Comparison of ENCODE assay signal across 25 cellular contexts in the genomic region with DNA sequence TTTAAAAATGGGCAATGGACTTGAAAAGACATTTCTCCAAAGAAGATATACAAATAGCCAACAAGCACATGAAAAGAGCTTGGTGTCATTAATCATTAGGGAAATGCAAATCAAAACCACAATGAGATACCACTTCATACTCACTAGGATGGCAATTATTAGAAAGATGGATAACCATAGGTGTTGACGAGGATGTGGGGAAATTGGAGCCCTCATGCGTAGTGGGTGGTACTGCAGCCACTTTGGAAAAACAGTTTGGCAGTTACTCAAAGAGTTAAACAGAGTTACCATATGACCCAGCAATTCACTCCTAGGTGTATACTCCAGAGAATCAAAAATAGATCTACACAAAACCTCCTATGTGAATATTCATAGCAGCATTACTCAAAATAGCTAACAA.
"Had no signal": no experiment of that assay in that cellular context is flagged by ENCODE, and none has a peak within 500 bp of the region (broad histone marks: within the 10 kb centered on the region; RNA-seq: fewer than 3 reads in every experiment).

No MANE protein-coding gene starts in this region.

- H3K79me2 ChIP-seq: parathyroid adenoma had no signal

- H3K4me2 ChIP-seq: neural progenitor cell had no signal

- DNase-seq: occipital lobe; ovary; posterior cingulate gyrus; psoas muscle; right cardiac atrium; sigmoid colon; small intestine; stimulated activated CD4-positive, alpha-beta T cell treated with anti-CD3 and anti-CD28 coated beads, Interleukin-15, amount 100 ng/mL, for 24 hours; stimulated activated CD4-positive, alpha-beta T cell treated with anti-CD3 and anti-CD28 coated beads, Interleukin-2, amount 100 ng/mL, for 24 hours; stimulated activated CD4-positive, alpha-beta T cell treated with anti-CD3 and anti-CD28 coated beads, Interleukin-2, amount 100 ng/mL, for 48 hours; stimulated activated CD4-positive, alpha-beta T cell treated with anti-CD3 and anti-CD28 coated beads, Interleukin-4, amount 100 ng/mL, for 24 hours; stimulated activated naive B cell treated with anti-CD40 and anti-IgM and Interleukin-4, amounts not matched to agents 10 μg/mL and 1 μg/mL and 100 μg/mL, for 72 hours; stimulated activated naive CD4-positive, alpha-beta T cell treated with Interleukin-2 at 50 U/mL for 16 hours; stomach; thyroid gland; trophoblast cell; upper lobe of left lung had no signal

- H3K27ac ChIP-seq: neural progenitor cell, ovary, parathyroid adenoma, psoas muscle, right lobe of liver, sigmoid colon, stomach, thoracic aorta, thyroid gland, tibial nerve, upper lobe of left lung, vagina had no signal

- H3K4me1 ChIP-seq: neural progenitor cell, psoas muscle, right lobe of liver, sigmoid colon, thyroid gland had no signal

- H3K27me3 ChIP-seq: neural progenitor cell, ovary, right lobe of liver, sigmoid colon, stomach, thyroid gland, tibial nerve, upper lobe of left lung, vagina had no signal

- H3K36me3 ChIP-seq: neural progenitor cell, ovary, right lobe of liver, sigmoid colon, stomach, thoracic aorta, thyroid gland, tibial nerve, upper lobe of left lung, vagina had no signal

- FAIRE-seq: small intestine, urothelium cell line had no signal

- H2AFZ ChIP-seq: neural progenitor cell, parathyroid adenoma had no signal

- H3K9me3 ChIP-seq: ovary, psoas muscle, right lobe of liver, sigmoid colon, thoracic aorta, thyroid gland, upper lobe of left lung, vagina had no signal

- H3K4me3 ChIP-seq: neural progenitor cell, ovary, psoas muscle, right lobe of liver, sigmoid colon, stomach, thoracic aorta, thyroid gland, tibial nerve, upper lobe of left lung, vagina had no signal

- ATAC-seq: psoas muscle; right cardiac atrium; right lobe of liver; stimulated activated effector memory CD8-positive, alpha-beta T cell treated with anti-CD3 and anti-CD28 coated beads, Interleukin-12 subunit alpha, Interleukin-12 subunit beta, amount 100 ng/mL, for 72 hours; stimulated activated naive B cell treated with anti-CD40 and anti-IgM and Interleukin-4, amounts not matched to agents 10 μg/mL and 1 μg/mL and 100 μg/mL, for 72 hours had no signal

- H3K9ac ChIP-seq: neural progenitor cell, parathyroid adenoma had no signal
